ENCODE assay signal across 20 cellular contexts in the genomic region with DNA sequence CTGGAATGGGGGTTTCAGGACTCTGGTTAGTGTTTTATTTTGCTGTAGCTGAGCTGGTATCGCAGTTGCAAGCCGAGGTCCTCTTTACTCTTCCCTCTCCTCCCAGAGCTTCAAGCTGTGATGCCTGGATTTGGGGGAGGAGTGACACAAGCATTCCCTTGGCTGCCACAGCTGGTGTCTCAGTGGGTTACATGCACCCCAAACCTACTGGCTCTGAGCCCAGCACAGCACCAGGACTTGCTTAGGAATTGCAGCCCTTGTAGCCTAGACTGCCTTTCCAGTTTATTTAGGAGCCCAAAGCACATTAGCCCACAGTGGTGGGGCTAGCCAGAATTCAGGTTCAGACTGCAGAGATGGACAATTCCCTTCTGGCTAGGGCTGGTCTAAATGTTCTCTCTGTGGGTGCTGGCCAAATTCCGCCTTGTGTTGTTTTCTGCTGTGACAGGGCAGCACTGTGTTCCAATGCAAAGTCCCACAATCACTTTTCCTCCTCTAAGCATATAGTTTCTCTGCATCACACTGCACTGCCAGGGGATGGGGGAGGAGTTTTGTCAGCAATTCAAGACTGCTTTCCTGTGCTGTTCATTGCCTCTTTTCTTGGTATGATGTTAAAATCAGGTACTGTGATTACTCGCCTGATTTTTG.
DNase-seq lines count a peak whose midpoint lies in the region; ATAC-seq, FAIRE-seq and TF ChIP-seq lines count a peak whose summit lies in the region.
"Had no signal": no experiment of that assay in that cellular context is flagged by ENCODE, and none has a peak within 500 bp of the region (broad histone marks: within the 10 kb centered on the region; RNA-seq: fewer than 3 reads in every experiment).

No MANE protein-coding gene starts in this region.

- H2BK20ac ChIP-seq in H1 (ENCODE audit: low read length), result no peak overlapping the region

- no peak overlapping the region for H3K56ac ChIP-seq in H1 (replicated peaks; ENCODE audit: insufficient read length, low read depth, low read length)

- H3K23me2 ChIP-seq in H1 (ENCODE audit: low read depth, low read length), result no peaks in the 10 kb centered on the region

- TF ChIP-seq RAD21 in H1 (IDR thresholded peaks at IDR 0.05 in 1 of 2, conservative IDR thresholded peaks at IDR 0.05 in 1 of 2; ENCODE audit: low read depth in 2 of 2, low read length in 2 of 2), result no peak

- no peak overlapping the region for H3K27ac Mint-ChIP-seq in T-helper 17 cell
- H3K27ac Mint-ChIP-seq: CD4-positive, alpha-beta T cell had no signal

- H4K20me1 ChIP-seq in H1 (replicated peaks in 1 of 2; ENCODE audit: control insufficient read depth in 1 of 2, insufficient read depth in 2 of 2, low read length in 2 of 2), result no peaks in the 10 kb centered on the region

- H3K36me3 ChIP-seq in H1 (ENCODE audit: control insufficient read depth in 2 of 4, insufficient read depth in 4 of 4, low read length in 3 of 4), result no peaks in the 10 kb centered on the region

- no peak overlapping the region for H3K4me3 Mint-ChIP-seq in T-helper 17 cell
- H3K4me3 Mint-ChIP-seq: CD4-positive, alpha-beta T cell had no signal

- H2BK12ac ChIP-seq in H1 (ENCODE audit: low read depth, low read length), result no peak overlapping the region

- no peak overlapping the region for H2BK120ac ChIP-seq in H1 (replicated peaks; ENCODE audit: low read depth, low read length)

- 0 out of 2 replicates have a peak overlapping the region, but pooled peaks have one; percentile 29 for H3K27ac ChIP-seq in H1 (ENCODE audit: low read depth, low read length)
- H3K27ac ChIP-seq: SK-N-MC had no signal

- no peak overlapping the region for H2BK15ac ChIP-seq in H1 (ENCODE audit: low read length)

- POLR2A ChIA-PET in H1 (lab: Charles Lee; ENCODE audit: partially characterized antibody), result no interaction called here

- FAIRE-seq in H1 (lab: Jason Lieb, UNC), result no peak
- FAIRE-seq: A204.1, K562 had no signal

- intact Hi-C loops in sciatic nerve (cut with DNase I), result no loop called here

- CTCF ChIA-PET in H1 (lab: Charles Lee; ENCODE audit: partially characterized antibody), result interaction anchor here (0.6 to 1.0 kb wide), 3 partner anchors 10 to 80 kb away, joined by 3 to 4 read pairs (median 4); no protein-coding TSS in a partner anchor

- no peaks in the 10 kb centered on the region for H3K4me1 Mint-ChIP-seq in T-helper 17 cell

- H2AFZ ChIP-seq in H1 (ENCODE audit: low read length), result peak overlapping the region; percentile 81; the same call in 1 of the 2 replicates

- no peak for TF ChIP-seq POLR2A in H1 (IDR thresholded peaks at IDR 0.05; ENCODE audit: control extremely low read depth in 1 of 2, low read depth in 2 of 2, low read length in 2 of 2)

- no peak overlapping the region for H3K4me3 ChIP-seq in H1 (ENCODE audit: extremely low read depth in 1 of 4, insufficient read depth in 2 of 4, low read depth in 3 of 4, low read length in 4 of 4)
- H3K4me3 ChIP-seq: K562, SK-N-MC had no signal

- H3K18ac ChIP-seq in H1 (ENCODE audit: extremely low read depth, low read length), result no peak overlapping the region

- H3K9me3 ChIP-seq in H1 (ENCODE audit: insufficient read depth in 2 of 2, low read depth in 1 of 2, low read length in 1 of 2), result 0 out of 4 replicates have a peak, but pooled peaks cover 0 to 3% of the 10 kb centered on the region in 2 experiments
- H3K9me3 ChIP-seq in T-helper 17 cell (ENCODE audit: control insufficient read depth, low read length, poor library complexity, severe bottlenecking), result no peaks in the 10 kb centered on the region

- no peak overlapping the region for H3K4ac ChIP-seq in H1 (replicated peaks; ENCODE audit: insufficient read length, low read depth, low read length)

- WGBS in H1 (ENCODE audit: extremely low coverage in 1 of 2, insufficient coverage in 1 of 2, insufficient read length in 1 of 2, insufficient replicate concordance in 2 of 2, low coverage in 1 of 2, low lambda C conversion rate in 2 of 2, missing lambda C conversion rate in 1 of 2), 2 experiments, result 81% methylated on average over 4 of the region's 4 CpGs; no CpG with 5 or more reads in 1 of the 2 experiments

- H2BK5ac ChIP-seq in H1 (ENCODE audit: low read depth, low read length), result no peak overlapping the region

- no peaks in the 10 kb centered on the region for H3K79me2 ChIP-seq in H1 (ENCODE audit: control insufficient read depth in 1 of 2, insufficient read depth in 2 of 2, low read length in 2 of 2)

- no peak overlapping the region for H3K14ac ChIP-seq in H1 (ENCODE audit: insufficient read length)

- TF ChIP-seq CTCF in H1 (IDR thresholded peaks at IDR 0.05; ENCODE audit: control extremely low read depth in 1 of 3, insufficient read depth in 1 of 3, low read depth in 1 of 3, low read length in 3 of 3), result no peak

- H3K79me1 ChIP-seq in H1 (ENCODE audit: low read depth, low read length), result no peaks in the 10 kb centered on the region

- no peak overlapping the region for H3K9ac ChIP-seq in H1 (replicated peaks in 1 of 4; ENCODE audit: extremely low read depth in 1 of 4, low read depth in 3 of 4, low read length in 3 of 4)

- DNase-seq in DMS53 (lab: John Stamatoyannopoulos, UW) (peak; percentile 78), NCI-H69 (lab: John Stamatoyannopoulos, UW) (peak; percentile 50), H1 (ENCODE audit: low read depth in 1 of 2, low spot score in 2 of 2) (no peak), sciatic nerve (ENCODE audit: low spot score) (no peak), T-helper 17 cell (no peak)
- no peak for DNase-seq in activated CD4-positive, alpha-beta T cell treated with anti-CD3 and anti-CD28 coated beads for 4 hours
- DNase-seq: Caco-2; CD4-positive, alpha-beta T cell; DMS79; HCEC 1CT; NCI-H1105; NCI-H1694; NCI-H2081 treated with DMSO at 0.1 percent for 48 hours; NCI-H446 treated with DMSO at 0.1 percent for 48 hours; NK-92 treated with Interleukin-12 subunit alpha and Interleukin-12 subunit beta, amount 100 ng/mL, for 24 hours; Right ventricle myocardium superior had no signal

- H3K27me3 ChIP-seq in H1 (replicated peaks in 1 of 4; ENCODE audit: control insufficient read depth in 3 of 4, extremely low read depth in 1 of 4, insufficient read depth in 3 of 4, low read length in 3 of 4), result no peaks in the 10 kb centered on the region

- H4K91ac ChIP-seq in H1 (replicated peaks; ENCODE audit: insufficient read length, low read length), result no peak overlapping the region

- no peak overlapping the region for H3K4me2 ChIP-seq in H1 (ENCODE audit: insufficient read depth in 1 of 2, low read depth in 2 of 2, low read length in 2 of 2)

- peak overlapping the region; percentile 28 for H4K8ac ChIP-seq in H1 (ENCODE audit: extremely low read depth, insufficient read depth, low read length)

- no peaks in the 10 kb centered on the region for H3K27me3 Mint-ChIP-seq in T-helper 17 cell
- H3K27me3 Mint-ChIP-seq: CD4-positive, alpha-beta T cell had no signal

- no peak overlapping the region for H3K23ac ChIP-seq in H1 (ENCODE audit: insufficient read length)

- H3K36me3 Mint-ChIP-seq in T-helper 17 cell (ENCODE audit: low read depth), result no peaks in the 10 kb centered on the region

- no peak overlapping the region for H2AK5ac ChIP-seq in H1 (ENCODE audit: low read depth, low read length)

- ATAC-seq in sciatic nerve, result peak; percentile 15
- no peak for ATAC-seq in GM18907 (IDR thresholded peaks at IDR 0.05; ENCODE audit: unreplicated experiment)
- no peak for ATAC-seq in T-helper 17 cell
- ATAC-seq: K562 had no signal

- peaks cover 0 to 2% (median 0%) of the 10 kb centered on the region in 4 experiments; a peak in 1 of 7 replicates for H3K4me1 ChIP-seq in H1 (replicated peaks in 1 of 4; ENCODE audit: control insufficient read depth in 3 of 4, insufficient read depth in 4 of 4, low read length in 3 of 4)
- H3K4me1 ChIP-seq: Caco-2 had no signal

- H4K5ac ChIP-seq in H1 (ENCODE audit: insufficient read length, low read depth, low read length), result no peak overlapping the region

- no peak for TF ChIP-seq EP300 in H1 (IDR thresholded peaks at IDR 0.05; ENCODE audit: borderline replicate concordance in 1 of 2, low read depth in 2 of 2, low read length in 2 of 2)

TF ChIP-seq in H1, 55 proteins besides CTCF, POLR2A, EP300 and RAD21 (continues in another document):
- TF ChIP-seq BRCA1 (IDR thresholded peaks at IDR 0.05; ENCODE audit: low read depth, low read length), result no peak
- no peak for TF ChIP-seq CBX5 (IDR thresholded peaks at IDR 0.05; ENCODE audit: low read depth, low read length)
- no peak for TF ChIP-seq MAX (IDR thresholded peaks at IDR 0.05)
- TF ChIP-seq EGR1 (IDR thresholded peaks at IDR 0.05; ENCODE audit: borderline replicate concordance, low read depth, low read length), result no peak
- TF ChIP-seq SUZ12 (IDR thresholded peaks at IDR 0.05; ENCODE audit: low read length), result no peak
- no peak for TF ChIP-seq TEAD4 (IDR thresholded peaks at IDR 0.05; ENCODE audit: low read depth, low read length)
- TF ChIP-seq FOSL1 (IDR thresholded peaks at IDR 0.05; ENCODE audit: insufficient read depth, low read depth, low read length), result no peak
- TF ChIP-seq GABPA (IDR thresholded peaks at IDR 0.05; ENCODE audit: borderline replicate concordance, insufficient read depth, low read length), result no peak
- no peak for TF ChIP-seq TAF1 (IDR thresholded peaks at IDR 0.05; ENCODE audit: low read depth, low read length)
- no peak for TF ChIP-seq USF2 (IDR thresholded peaks at IDR 0.05; ENCODE audit: low read length)

Comparison
In these comparisons a context has a peak if more than half of its experiments do, and no peak if none do; other contexts are left out.
1. DNase-seq: peak in DMS53 (single experiment) and NCI-H69 (single experiment); none in H1 (0 of 2), sciatic nerve (single experiment), activated CD4-positive, alpha-beta T cell treated with anti-CD3 and anti-CD28 coated beads for 4 hours (0 of 2) and T-helper 17 cell (0 of 3).